In genomic region chr4:2008921-2009650, GRCh38 we compare ENCODE assay signal across 8 cellular contexts. TPM values are rescaled to one million over a fixed set of nuclear protein-coding genes. Genes with fewer than 3 reads are reported as not detected.
DNase-seq lines count a peak whose midpoint lies in the region; ATAC-seq and TF ChIP-seq lines count a peak whose summit lies in the region.

Gene NELFA (minus strand): TSS chr4:2008974. CDS start chr4:2008959, 15 bp downstream.

- WGBS in psoas muscle, 3 donors: 0 to 1% (median 0%) methylated on average over 78 to 95 of the region's 95 CpGs
- under 1% methylated on average over 95 of the region's 95 CpGs for WGBS in urinary bladder

- H3K36me3 ChIP-seq in right atrium auricular region (no peaks in the 10 kb centered on the region), psoas muscle (ENCODE audit: insufficient read depth in 1 of 2, low read depth in 1 of 2) (peaks cover 4 to 28% of the 10 kb centered on the region in 2 donors), urinary bladder (ENCODE audit: insufficient read depth) (no peaks in the 10 kb centered on the region)

- H3K4me1 ChIP-seq in right atrium auricular region (peaks cover 0 to 25% of the 10 kb centered on the region in 2 donors), psoas muscle (peaks cover 14% of the 10 kb centered on the region), urinary bladder (ENCODE audit: insufficient read depth) (no peaks in the 10 kb centered on the region)

- DNase-seq in NCI-H1694 treated with DMSO at 0.1 percent for 48 hours (lab: John Stamatoyannopoulos, UW) (peak; percentile 81), T-helper 2 cell (peak; percentile 85 to 97 (median 93)), right atrium auricular region (ENCODE audit: low spot score) (peak; percentile 95), psoas muscle (peak; percentile 93 to 97)

- intact Hi-C loops in psoas muscle (cut with DNase I): no loop called here

- no peaks in the 10 kb centered on the region for H3K9me3 ChIP-seq in right atrium auricular region
- H3K9me3 ChIP-seq in psoas muscle: no peaks in the 10 kb centered on the region

- H3K27ac ChIP-seq in angular gyrus (ENCODE audit: low read depth, low read length): peak within 1 kb of the TSS; percentile 97
- H3K27ac ChIP-seq in right atrium auricular region: peak within 1 kb of the TSS; percentile 96 to 99
- peak within 1 kb of the TSS; percentile 100 for H3K27ac ChIP-seq in psoas muscle
- peak within 1 kb of the TSS; percentile 98 for H3K27ac ChIP-seq in urinary bladder (ENCODE audit: low read depth)

- peak; percentile 85 for ATAC-seq in GM18502 (IDR thresholded peaks at IDR 0.05; ENCODE audit: poor library complexity, unreplicated experiment)
- ATAC-seq in HG02938 (IDR thresholded peaks at IDR 0.05; ENCODE audit: unreplicated experiment): peak; percentile 79
- ATAC-seq in psoas muscle: peak; percentile 92 to 94 (median 94)

- H3K27me3 ChIP-seq in right atrium auricular region: no peaks in the 10 kb centered on the region
- no peaks in the 10 kb centered on the region for H3K27me3 ChIP-seq in psoas muscle (ENCODE audit: insufficient read depth in 3 of 3, low read length in 2 of 3)

- TF ChIP-seq CTCF in right atrium auricular region (IDR thresholded peaks at IDR 0.05): peak; percentile 47 to 53
- TF ChIP-seq CTCF in psoas muscle (IDR thresholded peaks at IDR 0.05): no peak

- H3K4me3 ChIP-seq in right atrium auricular region: peak within 1 kb of the TSS; percentile 85 to 98
- peak within 1 kb of the TSS; percentile 96 for H3K4me3 ChIP-seq in psoas muscle
- peak within 1 kb of the TSS; percentile 99 for H3K4me3 ChIP-seq in urinary bladder (ENCODE audit: low read depth, low read length)

RNA-seq across cellular contexts. Expression of gene NELFA, which starts in this region (rescaled TPM):
- total RNA-seq in right atrium auricular region (10 to 100 TPM in 1 of 2 donors, 1 to 10 TPM in 1; 8.0 to 12.7 TPM), psoas muscle (10 to 100 TPM; 11.4 to 20.2 (median 12.2) TPM), urinary bladder (17.4 TPM)
- polyA plus RNA-seq in psoas muscle (10 to 100 TPM; 13.2 to 16.5 (median 15.2) TPM), urinary bladder (26.9 TPM)

Comparison
In these comparisons a context has a peak if more than half of its experiments do, and no peak if none do; other contexts are left out.
1. Peak in every context shown above with its lines: DNase-seq, ATAC-seq, H3K4me3 ChIP-seq and H3K27ac ChIP-seq.